ENCODE assay signal across 8 cellular contexts in the genomic region with DNA sequence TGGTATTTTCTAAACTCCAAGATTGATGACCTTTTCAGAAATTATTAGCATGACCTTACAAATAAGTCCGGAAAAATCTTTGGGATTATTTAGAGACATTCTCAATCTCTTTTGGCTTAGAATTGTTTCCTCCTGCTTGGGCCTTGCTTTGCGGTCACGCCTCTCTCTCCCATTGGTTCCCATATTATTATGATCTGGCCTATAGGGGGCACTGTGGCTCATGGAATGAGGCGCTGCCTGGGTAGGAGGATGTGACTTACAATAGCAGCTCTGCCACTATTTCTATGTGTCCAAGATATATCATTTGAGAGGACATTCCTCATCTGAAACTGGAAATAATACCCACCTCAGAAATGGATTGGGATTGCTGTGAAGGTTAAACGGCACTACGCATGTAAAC.
DNase-seq lines count a peak whose midpoint lies in the region; ATAC-seq and TF ChIP-seq lines count a peak whose summit lies in the region.
"Had no signal": no experiment of that assay in that cellular context is flagged by ENCODE, and none has a peak within 500 bp of the region (broad histone marks: within the 10 kb centered on the region; RNA-seq: fewer than 3 reads in every experiment).

No MANE protein-coding gene starts in this region.

- ATAC-seq in DND-41 (ENCODE audit: insufficient read depth, low read depth) (no peak; the same call in 2 of the 3 replicates), GM21786 (IDR thresholded peaks at IDR 0.05; ENCODE audit: unreplicated experiment) (peak; percentile 63), psoas muscle (no peak)

- H3K27me3 Mint-ChIP-seq in immature natural killer cell (ENCODE audit: low read depth in 3 of 3), result peaks cover 0 to 1% (median 0%) of the 10 kb centered on the region in 3 donors

- TF ChIP-seq CTCF in DND-41 (IDR thresholded peaks at IDR 0.05; ENCODE audit: borderline replicate concordance, extremely low read depth, low read length, poor library complexity, severe bottlenecking) (peak; percentile 48), psoas muscle (IDR thresholded peaks at IDR 0.05) (peak; percentile 13)

- 56 to 61% (median 59%) methylated on average over 6 of the region's 6 CpGs for WGBS in psoas muscle, 3 donors

- H3K9me3 Mint-ChIP-seq in immature natural killer cell, result peaks cover 0 to 2% (median 0%) of the 10 kb centered on the region in 6 donors

- intact Hi-C loops in psoas muscle (cut with DNase I), result loop anchor here (5.0 to 10.0 kb wide), 2 partner anchors 541 to 738 kb away; no protein-coding TSS in a partner anchor

- H3K36me3 Mint-ChIP-seq in immature natural killer cell, result no peaks in the 10 kb centered on the region

- H3K4me3 ChIP-seq in DND-41 (ENCODE audit: low read depth in 1 of 2, low read length in 2 of 2) (no peak overlapping the region), psoas muscle (no peak overlapping the region)
- H3K4me3 ChIP-seq: thyroid gland had no signal

- H4K20me1 ChIP-seq in DND-41 (ENCODE audit: insufficient read depth, low read length), result no peaks in the 10 kb centered on the region

- no peaks in the 10 kb centered on the region for H3K4me1 ChIP-seq in DND-41 (ENCODE audit: insufficient read depth, low read length)
- no peaks in the 10 kb centered on the region for H3K4me1 ChIP-seq in psoas muscle
- H3K4me1 ChIP-seq: thyroid gland had no signal

- no peak overlapping the region for H3K9ac ChIP-seq in DND-41 (ENCODE audit: low read depth, low read length)

- H3K27me3 ChIP-seq in DND-41 (ENCODE audit: insufficient read depth, low read length, poor library complexity) (no peaks in the 10 kb centered on the region), psoas muscle (ENCODE audit: insufficient read depth in 3 of 3, low read length in 2 of 3) (no peaks in the 10 kb centered on the region)
- H3K27me3 ChIP-seq: thyroid gland had no signal

- DNase-seq in DND-41 (peak; percentile 30), NCI-H446 treated with DMSO at 0.1 percent for 48 hours (lab: John Stamatoyannopoulos, UW) (peak; percentile 10), dermis blood vessel endothelial cell (peak; percentile 47), psoas muscle (no peak), immature natural killer cell (no peak), putamen (ENCODE audit: low spot score) (no peak)

- H3K9me3 ChIP-seq in DND-41 (ENCODE audit: insufficient read depth, low read length, severe bottlenecking) (no peaks in the 10 kb centered on the region), psoas muscle (no peaks in the 10 kb centered on the region)
- H3K9me3 ChIP-seq: thyroid gland had no signal

- H3K4me2 ChIP-seq in DND-41 (ENCODE audit: insufficient read depth, low read length), result no peak overlapping the region

- no peaks in the 10 kb centered on the region for H3K4me1 Mint-ChIP-seq in immature natural killer cell

- H3K36me3 ChIP-seq in DND-41 (ENCODE audit: insufficient read depth, low read length), result no peaks in the 10 kb centered on the region
- H3K36me3 ChIP-seq in psoas muscle (ENCODE audit: insufficient read depth in 1 of 2, low read depth in 1 of 2), result no peaks in the 10 kb centered on the region
- H3K36me3 ChIP-seq: thyroid gland had no signal

- no peaks in the 10 kb centered on the region for H3K79me2 ChIP-seq in DND-41 (ENCODE audit: insufficient read depth, low read length)

- H3K27ac ChIP-seq in DND-41 (ENCODE audit: low read length), result no peak overlapping the region
- no peak overlapping the region for H3K27ac ChIP-seq in psoas muscle
- H3K27ac ChIP-seq: thyroid gland had no signal

- no peak overlapping the region for H3K4me3 Mint-ChIP-seq in immature natural killer cell

- H3K27ac Mint-ChIP-seq in immature natural killer cell, result no peak overlapping the region

- H2AFZ ChIP-seq in DND-41 (ENCODE audit: low read depth, low read length), result no peak overlapping the region

Comparison
In these comparisons a context has a peak if more than half of its experiments do, and no peak if none do; other contexts are left out.
1. DNase-seq: peak in DND-41 (single experiment), NCI-H446 treated with DMSO at 0.1 percent for 48 hours (single experiment) and dermis blood vessel endothelial cell (single experiment); none in psoas muscle (0 of 2), immature natural killer cell (0 of 3) and putamen (single experiment).